Comparison of ENCODE assay signal across 1 cellular context in the genomic region with DNA sequence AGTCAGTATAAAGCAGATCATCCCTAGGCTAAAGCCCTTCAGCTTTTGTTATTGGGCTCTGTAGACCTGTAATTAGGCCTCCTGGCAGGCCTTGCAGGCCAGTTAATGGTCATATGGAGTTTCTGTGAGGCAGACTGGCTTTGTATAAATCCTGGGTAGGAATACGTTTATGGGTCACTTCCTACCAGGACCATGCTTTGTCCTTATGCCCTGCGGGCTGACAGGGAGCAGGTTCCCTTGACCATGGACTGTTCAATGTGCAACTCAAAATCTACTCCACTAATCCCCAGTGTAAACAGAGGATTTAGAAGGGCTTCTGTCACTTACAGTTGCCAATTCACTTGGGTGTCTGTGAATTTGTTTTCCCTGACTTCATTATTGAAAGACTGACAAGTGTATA.
TF ChIP-seq lines count a peak whose summit lies in the region.

No MANE protein-coding gene starts in this region.

TF ChIP-seq in HepG2, 621 proteins besides CTCF, POLR2A, EP300 and RAD21 (continued from another document and continues in another):
- 0 out of 2 replicates have a peak, but pooled peaks have one; percentile 31 for TF ChIP-seq ZSCAN21 (CRISPR knock-in tag; IDR thresholded peaks at IDR 0.05; ENCODE audit: borderline replicate concordance)
- TF ChIP-seq GATAD1 (CRISPR knock-in tag; IDR thresholded peaks at IDR 0.05): peak; percentile 50; the same call in 1 of the 2 replicates
- peak; percentile 55 for TF ChIP-seq ELF3 (CRISPR knock-in tag; IDR thresholded peaks at IDR 0.05)
- no peak for TF ChIP-seq PRMT3 (CRISPR knock-in tag; IDR thresholded peaks at IDR 0.05; ENCODE audit: borderline replicate concordance, low read depth)
- TF ChIP-seq ZC3H4 (CRISPR knock-in tag; IDR thresholded peaks at IDR 0.05; ENCODE audit: borderline replicate concordance): no peak
- 0 out of 2 replicates have a peak, but pooled peaks have one; percentile 44 for TF ChIP-seq ZSCAN9 (CRISPR knock-in tag; IDR thresholded peaks at IDR 0.05; ENCODE audit: borderline replicate concordance)
- TF ChIP-seq ISX (CRISPR knock-in tag; conservative IDR thresholded peaks at IDR 0.05): no peak
- peak; percentile 73; the same call in 1 of the 2 replicates for TF ChIP-seq ZNF205 (CRISPR knock-in tag; IDR thresholded peaks at IDR 0.05)
- TF ChIP-seq FOXC1 (CRISPR knock-in tag; IDR thresholded peaks at IDR 0.05; ENCODE audit: borderline replicate concordance): no peak
- TF ChIP-seq MAF1 (CRISPR knock-in tag; IDR thresholded peaks at IDR 0.05; ENCODE audit: borderline replicate concordance): no peak
- TF ChIP-seq ZNF670 (CRISPR knock-in tag; IDR thresholded peaks at IDR 0.05; ENCODE audit: borderline replicate concordance): 0 out of 2 replicates have a peak, but pooled peaks have one; percentile 46
- no peak for TF ChIP-seq SETDB1 (CRISPR knock-in tag; IDR thresholded peaks at IDR 0.05; ENCODE audit: borderline replicate concordance)
- TF ChIP-seq ZNF674 (CRISPR knock-in tag; IDR thresholded peaks at IDR 0.05; ENCODE audit: low read depth): no peak
- no peak for TF ChIP-seq HMGXB3 (CRISPR knock-in tag; IDR thresholded peaks at IDR 0.05; ENCODE audit: borderline replicate concordance)
- TF ChIP-seq TP53 (CRISPR knock-in tag; conservative IDR thresholded peaks at IDR 0.05): no peak
- peak; percentile 66 for TF ChIP-seq ZFY (CRISPR knock-in tag; IDR thresholded peaks at IDR 0.05)
- TF ChIP-seq SKI (IDR thresholded peaks at IDR 0.05; ENCODE audit: partially characterized antibody): peak; percentile 66
- no peak for TF ChIP-seq AGO2 (optimal IDR thresholded peaks at IDR 0.05; ENCODE audit: low read depth, low read length)
- no peak for TF ChIP-seq PLRG1 (conservative IDR thresholded peaks at IDR 0.05)
- 0 out of 2 replicates have a peak, but pooled peaks have one; percentile 33 for TF ChIP-seq ARNTL (CRISPR knock-in tag; IDR thresholded peaks at IDR 0.05)
- TF ChIP-seq, protein P1, sequence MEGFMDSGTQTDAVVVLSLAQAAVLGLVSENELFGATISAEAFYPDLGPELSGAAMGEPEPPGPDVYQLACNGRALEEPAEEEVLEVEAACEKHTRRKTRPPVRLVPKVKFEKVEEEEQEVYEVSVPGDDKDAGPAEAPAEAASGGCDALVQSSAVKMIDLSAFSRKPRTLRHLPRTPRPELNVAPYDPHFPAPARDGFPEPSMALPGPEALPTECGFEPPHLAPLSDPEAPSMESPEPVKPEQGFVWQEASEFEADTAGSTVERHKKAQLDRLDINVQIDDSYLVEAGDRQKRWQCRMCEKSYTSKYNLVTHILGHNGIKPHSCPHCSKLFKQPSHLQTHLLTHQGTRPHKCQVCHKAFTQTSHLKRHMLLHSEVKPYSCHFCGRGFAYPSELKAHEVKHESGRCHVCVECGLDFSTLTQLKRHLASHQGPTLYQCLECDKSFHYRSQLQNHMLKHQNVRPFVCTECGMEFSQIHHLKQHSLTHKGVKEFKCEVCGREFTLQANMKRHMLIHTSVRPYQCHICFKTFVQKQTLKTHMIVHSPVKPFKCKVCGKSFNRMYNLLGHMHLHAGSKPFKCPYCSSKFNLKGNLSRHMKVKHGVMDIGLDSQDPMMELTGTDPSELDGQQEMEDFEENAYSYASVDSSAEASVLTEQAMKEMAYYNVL (CRISPR knock-in tag; IDR thresholded peaks at IDR 0.05; ENCODE audit: borderline replicate concordance): peak; percentile 70; the same call in 1 of the 2 replicates
- peak; percentile 76; the same call in 1 of the 2 replicates for TF ChIP-seq HMG20B (CRISPR knock-in tag; conservative IDR thresholded peaks at IDR 0.05)
- no peak for TF ChIP-seq GMEB2 (CRISPR knock-in tag; IDR thresholded peaks at IDR 0.05; ENCODE audit: low read depth)
- TF ChIP-seq, protein P2, sequence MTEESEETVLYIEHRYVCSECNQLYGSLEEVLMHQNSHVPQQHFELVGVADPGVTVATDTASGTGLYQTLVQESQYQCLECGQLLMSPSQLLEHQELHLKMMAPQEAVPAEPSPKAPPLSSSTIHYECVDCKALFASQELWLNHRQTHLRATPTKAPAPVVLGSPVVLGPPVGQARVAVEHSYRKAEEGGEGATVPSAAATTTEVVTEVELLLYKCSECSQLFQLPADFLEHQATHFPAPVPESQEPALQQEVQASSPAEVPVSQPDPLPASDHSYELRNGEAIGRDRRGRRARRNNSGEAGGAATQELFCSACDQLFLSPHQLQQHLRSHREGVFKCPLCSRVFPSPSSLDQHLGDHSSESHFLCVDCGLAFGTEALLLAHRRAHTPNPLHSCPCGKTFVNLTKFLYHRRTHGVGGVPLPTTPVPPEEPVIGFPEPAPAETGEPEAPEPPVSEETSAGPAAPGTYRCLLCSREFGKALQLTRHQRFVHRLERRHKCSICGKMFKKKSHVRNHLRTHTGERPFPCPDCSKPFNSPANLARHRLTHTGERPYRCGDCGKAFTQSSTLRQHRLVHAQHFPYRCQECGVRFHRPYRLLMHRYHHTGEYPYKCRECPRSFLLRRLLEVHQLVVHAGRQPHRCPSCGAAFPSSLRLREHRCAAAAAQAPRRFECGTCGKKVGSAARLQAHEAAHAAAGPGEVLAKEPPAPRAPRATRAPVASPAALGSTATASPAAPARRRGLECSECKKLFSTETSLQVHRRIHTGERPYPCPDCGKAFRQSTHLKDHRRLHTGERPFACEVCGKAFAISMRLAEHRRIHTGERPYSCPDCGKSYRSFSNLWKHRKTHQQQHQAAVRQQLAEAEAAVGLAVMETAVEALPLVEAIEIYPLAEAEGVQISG (CRISPR knock-in tag; IDR thresholded peaks at IDR 0.05): peak; percentile 48; the same call in 1 of the 2 replicates
- TF ChIP-seq ZNF788 (CRISPR knock-in tag; IDR thresholded peaks at IDR 0.05; ENCODE audit: borderline replicate concordance): peak; percentile 78; the same call in 1 of the 2 replicates
- TF ChIP-seq RCOR2 (CRISPR knock-in tag; IDR thresholded peaks at IDR 0.05): 0 out of 2 replicates have a peak, but pooled peaks have one; percentile 69
- no peak for TF ChIP-seq SNAI1 (CRISPR knock-in tag; IDR thresholded peaks at IDR 0.05; ENCODE audit: borderline replicate concordance)
- TF ChIP-seq XRCC5 (optimal IDR thresholded peaks at IDR 0.05; ENCODE audit: low read length): no peak
- TF ChIP-seq SAP130 (CRISPR knock-in tag; IDR thresholded peaks at IDR 0.05; ENCODE audit: low read depth): peak; percentile 82
- no peak for TF ChIP-seq ZNF691 (CRISPR knock-in tag; IDR thresholded peaks at IDR 0.05; ENCODE audit: borderline replicate concordance, low read depth)
- TF ChIP-seq NCOR1 (IDR thresholded peaks at IDR 0.05; ENCODE audit: borderline replicate concordance, low read length): peak; percentile 91
- no peak for TF ChIP-seq ZNF3 (CRISPR knock-in tag; IDR thresholded peaks at IDR 0.05)
- TF ChIP-seq ZBTB42 (CRISPR knock-in tag; IDR thresholded peaks at IDR 0.05): no peak
- no peak for TF ChIP-seq GTF2F1 (IDR thresholded peaks at IDR 0.05; ENCODE audit: low read length)
- TF ChIP-seq KDM1A (CRISPR knock-in tag; IDR thresholded peaks at IDR 0.05): peak; percentile 60; the same call in 1 of the 2 replicates
- no peak for TF ChIP-seq ZNF598 (CRISPR knock-in tag; IDR thresholded peaks at IDR 0.05; ENCODE audit: borderline replicate concordance)
- no peak for TF ChIP-seq CBX2 (IDR thresholded peaks at IDR 0.05; ENCODE audit: low read depth, low read length)
- TF ChIP-seq CBX2 (CRISPR knock-in tag; IDR thresholded peaks at IDR 0.05; ENCODE audit: low read depth): no peak
- TF ChIP-seq TCF7 (IDR thresholded peaks at IDR 0.05; ENCODE audit: low read depth): 0 out of 2 replicates have a peak, but pooled peaks have one; percentile 35
- TF ChIP-seq RARA (CRISPR knock-in tag; IDR thresholded peaks at IDR 0.05): peak; percentile 81
- 0 out of 2 replicates have a peak, but pooled peaks have one; percentile 66 for TF ChIP-seq NR2F2 (IDR thresholded peaks at IDR 0.05; ENCODE audit: borderline replicate concordance, low read depth)
- TF ChIP-seq ZFAT (CRISPR knock-in tag; conservative IDR thresholded peaks at IDR 0.05): no peak
- TF ChIP-seq, protein P3, sequence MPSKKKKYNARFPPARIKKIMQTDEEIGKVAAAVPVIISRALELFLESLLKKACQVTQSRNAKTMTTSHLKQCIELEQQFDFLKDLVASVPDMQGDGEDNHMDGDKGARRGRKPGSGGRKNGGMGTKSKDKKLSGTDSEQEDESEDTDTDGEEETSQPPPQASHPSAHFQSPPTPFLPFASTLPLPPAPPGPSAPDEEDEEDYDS (CRISPR knock-in tag; IDR thresholded peaks at IDR 0.05): peak; percentile 18; the same call in 1 of the 2 replicates
- TF ChIP-seq ATF7-NPFF (CRISPR knock-in tag; IDR thresholded peaks at IDR 0.05; ENCODE audit: low read depth): no peak
- TF ChIP-seq, protein P4, sequence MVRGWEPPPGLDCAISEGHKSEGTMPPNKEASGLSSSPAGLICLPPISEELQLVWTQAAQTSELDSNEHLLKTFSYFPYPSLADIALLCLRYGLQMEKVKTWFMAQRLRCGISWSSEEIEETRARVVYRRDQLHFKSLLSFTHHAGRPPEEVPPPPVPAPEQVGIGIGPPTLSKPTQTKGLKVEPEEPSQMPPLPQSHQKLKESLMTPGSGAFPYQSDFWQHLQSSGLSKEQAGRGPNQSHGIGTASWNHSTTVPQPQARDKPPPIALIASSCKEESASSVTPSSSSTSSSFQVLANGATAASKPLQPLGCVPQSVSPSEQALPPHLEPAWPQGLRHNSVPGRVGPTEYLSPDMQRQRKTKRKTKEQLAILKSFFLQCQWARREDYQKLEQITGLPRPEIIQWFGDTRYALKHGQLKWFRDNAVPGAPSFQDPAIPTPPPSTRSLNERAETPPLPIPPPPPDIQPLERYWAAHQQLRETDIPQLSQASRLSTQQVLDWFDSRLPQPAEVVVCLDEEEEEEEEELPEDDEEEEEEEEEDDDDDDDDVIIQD (CRISPR knock-in tag; IDR thresholded peaks at IDR 0.05; ENCODE audit: low read depth): peak; percentile 96
- TF ChIP-seq TARDBP (CRISPR knock-in tag; IDR thresholded peaks at IDR 0.05): peak; percentile 87; the same call in 1 of the 2 replicates
- TF ChIP-seq, protein P5, sequence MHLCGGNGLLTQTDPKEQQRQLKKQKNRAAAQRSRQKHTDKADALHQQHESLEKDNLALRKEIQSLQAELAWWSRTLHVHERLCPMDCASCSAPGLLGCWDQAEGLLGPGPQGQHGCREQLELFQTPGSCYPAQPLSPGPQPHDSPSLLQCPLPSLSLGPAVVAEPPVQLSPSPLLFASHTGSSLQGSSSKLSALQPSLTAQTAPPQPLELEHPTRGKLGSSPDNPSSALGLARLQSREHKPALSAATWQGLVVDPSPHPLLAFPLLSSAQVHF (CRISPR knock-in tag; IDR thresholded peaks at IDR 0.05): no peak
- TF ChIP-seq, protein P6, sequence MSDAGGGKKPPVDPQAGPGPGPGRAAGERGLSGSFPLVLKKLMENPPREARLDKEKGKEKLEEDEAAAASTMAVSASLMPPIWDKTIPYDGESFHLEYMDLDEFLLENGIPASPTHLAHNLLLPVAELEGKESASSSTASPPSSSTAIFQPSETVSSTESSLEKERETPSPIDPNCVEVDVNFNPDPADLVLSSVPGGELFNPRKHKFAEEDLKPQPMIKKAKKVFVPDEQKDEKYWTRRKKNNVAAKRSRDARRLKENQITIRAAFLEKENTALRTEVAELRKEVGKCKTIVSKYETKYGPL (CRISPR knock-in tag; IDR thresholded peaks at IDR 0.05): no peak
- peak; percentile 92 for TF ChIP-seq ZNF644 (CRISPR knock-in tag; IDR thresholded peaks at IDR 0.05; ENCODE audit: low read depth)
- TF ChIP-seq ZZZ3 (CRISPR knock-in tag; IDR thresholded peaks at IDR 0.05; ENCODE audit: borderline replicate concordance): no peak
- 0 out of 2 replicates have a peak, but pooled peaks have one; percentile 57 for TF ChIP-seq ZSCAN31 (CRISPR knock-in tag; IDR thresholded peaks at IDR 0.05; ENCODE audit: low read depth)
